In the genomic region with DNA sequence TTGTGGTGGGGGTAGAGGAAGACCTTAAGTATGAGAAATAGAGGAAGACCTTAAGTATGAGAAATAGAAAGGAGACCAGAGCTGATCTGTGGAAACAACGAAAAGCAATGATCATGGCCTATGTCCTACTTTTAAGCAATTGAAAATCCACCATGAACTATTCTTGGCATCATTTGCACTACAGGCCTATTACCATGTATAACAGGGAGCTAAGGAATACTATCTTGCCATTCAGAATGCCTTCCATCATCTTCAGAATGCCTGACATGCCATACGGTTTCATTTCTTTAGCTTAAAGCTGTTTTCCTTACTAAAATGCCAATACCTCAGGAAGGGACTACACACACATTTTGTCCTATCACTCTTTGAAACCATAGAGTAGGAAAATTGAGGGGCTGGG, we compare ENCODE assay signal across 1 cellular context.
TF ChIP-seq lines count a peak whose summit lies in the region.

No MANE protein-coding gene starts in this region.

TF ChIP-seq in A549, 52 proteins besides CTCF, POLR2A, EP300 and RAD21 (continued from another document):
- TF ChIP-seq, protein P1, sequence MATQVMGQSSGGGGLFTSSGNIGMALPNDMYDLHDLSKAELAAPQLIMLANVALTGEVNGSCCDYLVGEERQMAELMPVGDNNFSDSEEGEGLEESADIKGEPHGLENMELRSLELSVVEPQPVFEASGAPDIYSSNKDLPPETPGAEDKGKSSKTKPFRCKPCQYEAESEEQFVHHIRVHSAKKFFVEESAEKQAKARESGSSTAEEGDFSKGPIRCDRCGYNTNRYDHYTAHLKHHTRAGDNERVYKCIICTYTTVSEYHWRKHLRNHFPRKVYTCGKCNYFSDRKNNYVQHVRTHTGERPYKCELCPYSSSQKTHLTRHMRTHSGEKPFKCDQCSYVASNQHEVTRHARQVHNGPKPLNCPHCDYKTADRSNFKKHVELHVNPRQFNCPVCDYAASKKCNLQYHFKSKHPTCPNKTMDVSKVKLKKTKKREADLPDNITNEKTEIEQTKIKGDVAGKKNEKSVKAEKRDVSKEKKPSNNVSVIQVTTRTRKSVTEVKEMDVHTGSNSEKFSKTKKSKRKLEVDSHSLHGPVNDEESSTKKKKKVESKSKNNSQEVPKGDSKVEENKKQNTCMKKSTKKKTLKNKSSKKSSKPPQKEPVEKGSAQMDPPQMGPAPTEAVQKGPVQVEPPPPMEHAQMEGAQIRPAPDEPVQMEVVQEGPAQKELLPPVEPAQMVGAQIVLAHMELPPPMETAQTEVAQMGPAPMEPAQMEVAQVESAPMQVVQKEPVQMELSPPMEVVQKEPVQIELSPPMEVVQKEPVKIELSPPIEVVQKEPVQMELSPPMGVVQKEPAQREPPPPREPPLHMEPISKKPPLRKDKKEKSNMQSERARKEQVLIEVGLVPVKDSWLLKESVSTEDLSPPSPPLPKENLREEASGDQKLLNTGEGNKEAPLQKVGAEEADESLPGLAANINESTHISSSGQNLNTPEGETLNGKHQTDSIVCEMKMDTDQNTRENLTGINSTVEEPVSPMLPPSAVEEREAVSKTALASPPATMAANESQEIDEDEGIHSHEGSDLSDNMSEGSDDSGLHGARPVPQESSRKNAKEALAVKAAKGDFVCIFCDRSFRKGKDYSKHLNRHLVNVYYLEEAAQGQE (IDR thresholded peaks at IDR 0.05), result no peak
- TF ChIP-seq MAFK (IDR thresholded peaks at IDR 0.05; ENCODE audit: partially characterized antibody), result no peak
TF ChIP-seq in A549: peak in this region for 1.
